Comparison of ENCODE assay signal across 8 cellular contexts in the genomic region with DNA sequence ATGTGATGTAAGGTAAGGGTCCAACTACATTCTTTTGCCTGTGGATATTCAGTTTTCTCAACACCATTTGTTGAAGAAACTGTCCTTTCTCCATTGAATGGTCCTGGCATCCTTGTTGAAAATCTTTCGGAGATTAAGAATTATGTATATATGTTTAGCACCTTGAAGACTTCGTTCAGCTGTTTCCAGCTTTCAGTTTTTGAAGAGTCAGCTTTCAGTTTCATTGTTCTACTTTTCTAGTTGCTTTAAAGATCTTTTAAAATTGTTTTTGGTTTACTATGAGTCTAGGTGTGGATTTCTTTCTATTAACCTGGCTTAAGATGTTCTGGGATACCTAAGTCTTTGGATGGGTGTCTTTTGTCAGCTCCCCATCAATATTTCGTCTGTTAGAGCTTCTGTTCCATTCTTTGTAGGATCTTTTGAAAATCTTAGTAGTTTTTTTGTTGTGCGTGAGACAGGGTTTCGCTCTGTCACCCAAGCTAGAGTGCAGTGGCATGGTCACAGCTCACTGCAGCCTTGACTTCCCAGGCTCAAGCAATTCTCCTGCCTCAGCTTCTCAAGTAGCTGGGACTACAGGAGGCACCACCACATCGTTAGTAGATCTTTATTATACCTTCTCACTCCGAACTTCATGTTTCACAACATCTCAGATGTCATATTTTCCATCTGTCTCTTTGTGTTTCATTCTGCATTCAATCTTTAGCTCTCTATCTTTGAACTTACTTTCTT.
DNase-seq lines count a peak whose midpoint lies in the region; ATAC-seq and TF ChIP-seq lines count a peak whose summit lies in the region.

No MANE protein-coding gene starts in this region.

- peaks cover 0 to 4% (median 0%) of the 10 kb centered on the region in 7 donors for H3K9me3 Mint-ChIP-seq in naive B cell

- peak overlapping the region; percentile 62 for H3K9ac ChIP-seq in MM.1S (ENCODE audit: low read length)

- no peak; the same call in 1 of the 2 replicates for TF ChIP-seq CTCF in MM.1S (IDR thresholded peaks at IDR 0.05; ENCODE audit: low read length)
- TF ChIP-seq CTCF in upper lobe of left lung (IDR thresholded peaks at IDR 0.05), result no peak

- peaks cover 37 to 43% (median 41%) of the 10 kb centered on the region in 3 donors for H3K4me1 Mint-ChIP-seq in naive B cell

- DNase-seq in MM.1S, result peak; percentile 78
- DNase-seq in naive B cell, result peak; percentile 35
- DNase-seq in OCI-M1 (lab: John Stamatoyannopoulos, UW), result no peak
- DNase-seq in SHP77 treated with DMSO at 0.1 percent for 48 hours (lab: John Stamatoyannopoulos, UW), result no peak
- DNase-seq in NCI-H2029 (lab: John Stamatoyannopoulos, UW), result no peak
- no peak for DNase-seq in upper lobe of left lung

- H3K36me3 Mint-ChIP-seq in naive B cell, result no peaks in the 10 kb centered on the region

- peak overlapping the region; percentile 63 to 90 (median 82) for H3K4me3 Mint-ChIP-seq in naive B cell

- peak overlapping the region; percentile 82 for H3K4me2 ChIP-seq in MM.1S (ENCODE audit: low read depth, low read length)

- no peaks in the 10 kb centered on the region for H3K27me3 Mint-ChIP-seq in naive B cell

- H3F3A ChIP-seq in MM.1S (ENCODE audit: insufficient read depth, low read length), result peaks cover 44% of the 10 kb centered on the region

- H3K9me3 ChIP-seq in MM.1S (replicated peaks; ENCODE audit: insufficient read depth, low read length), result no peaks in the 10 kb centered on the region
- no peaks in the 10 kb centered on the region for H3K9me3 ChIP-seq in upper lobe of left lung

- H3K27ac ChIP-seq in MM.1S (ENCODE audit: low read length) (peak overlapping the region; percentile 85), upper lobe of left lung (peak overlapping the region in 2 of 4 donors; percentile 8 to 38)

- peak overlapping the region; percentile 59 for H3K4me3 ChIP-seq in MM.1S (ENCODE audit: low read length)
- no peak overlapping the region for H3K4me3 ChIP-seq in upper lobe of left lung

- H3K36me3 ChIP-seq in MM.1S (replicated peaks; ENCODE audit: insufficient read depth, low read length) (no peaks in the 10 kb centered on the region), upper lobe of left lung (no peaks in the 10 kb centered on the region)

- no peak for TF ChIP-seq POLR2A in upper lobe of left lung (IDR thresholded peaks at IDR 0.05)

- ATAC-seq in GM18867 (IDR thresholded peaks at IDR 0.05; ENCODE audit: unreplicated experiment) (peak; percentile 58), HG02571 (IDR thresholded peaks at IDR 0.05; ENCODE audit: unreplicated experiment) (peak; percentile 61), naive B cell (ENCODE audit: low read depth in 2 of 2) (peak; percentile 27 to 34), upper lobe of left lung (ENCODE audit: low FRiP score in 2 of 2) (no peak)

- TF ChIP-seq EP300 in upper lobe of left lung (IDR thresholded peaks at IDR 0.05), result no peak

- 82 to 84% methylated on average over 7 of the region's 7 CpGs for WGBS in upper lobe of left lung, 2 donors

- H3K4me1 ChIP-seq in MM.1S (ENCODE audit: low read length), result peaks cover 45% of the 10 kb centered on the region
- no peaks in the 10 kb centered on the region for H3K4me1 ChIP-seq in upper lobe of left lung

- H3K79me2 ChIP-seq in MM.1S (ENCODE audit: low read length), result no peaks in the 10 kb centered on the region

- peak overlapping the region; percentile 36 to 92 (median 84) for H3K27ac Mint-ChIP-seq in naive B cell

- H4K20me1 ChIP-seq in MM.1S (ENCODE audit: insufficient read depth, low read length), result no peaks in the 10 kb centered on the region

- H2AFZ ChIP-seq in MM.1S (ENCODE audit: low read length), result peak overlapping the region; percentile 75

- H3K27me3 ChIP-seq in MM.1S (replicated peaks; ENCODE audit: insufficient read depth, low read length) (no peaks in the 10 kb centered on the region), upper lobe of left lung (no peaks in the 10 kb centered on the region)

- no peaks in the 10 kb centered on the region for H3K9me2 ChIP-seq in MM.1S (replicated peaks; ENCODE audit: insufficient read depth, low read length)

Comparison
In these comparisons a context has a peak if more than half of its experiments do, and no peak if none do; other contexts are left out.
1. ATAC-seq: peak in GM18867 (single experiment), HG02571 (single experiment) and naive B cell (2 of 2); none in upper lobe of left lung (0 of 2).
2. DNase-seq: peak in MM.1S (single experiment) and naive B cell (single experiment); none in OCI-M1 (single experiment), SHP77 treated with DMSO at 0.1 percent for 48 hours (single experiment), NCI-H2029 (single experiment) and upper lobe of left lung (0 of 2).